10 cellular contexts compared by ENCODE assay signal in the genomic region with DNA sequence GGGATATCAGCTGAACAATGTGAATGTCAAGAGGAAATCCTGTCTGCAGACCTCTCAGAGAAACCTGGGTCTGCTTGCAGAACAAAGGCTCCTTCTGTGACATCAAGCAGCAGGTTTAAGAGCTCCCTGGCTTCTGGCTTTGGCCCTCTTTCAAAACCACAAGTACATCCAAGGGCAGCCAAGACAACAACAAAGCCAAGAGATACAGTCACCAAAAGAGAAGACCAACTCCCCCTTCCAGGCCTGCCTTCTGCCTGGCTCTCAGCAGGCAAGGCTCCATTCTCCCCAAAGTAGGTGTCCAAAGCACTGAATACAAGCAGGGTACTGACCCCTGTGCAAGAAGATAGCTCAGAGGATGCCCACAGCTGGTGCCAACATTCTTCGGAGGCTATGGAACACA. TPM values are rescaled to one million over a fixed set of nuclear protein-coding genes. Genes with fewer than 3 reads are reported as not detected.
DNase-seq lines count a peak whose midpoint lies in the region; TF ChIP-seq lines count a peak whose summit lies in the region.
"Had no signal": no experiment of that assay in that cellular context is flagged by ENCODE, and none has a peak within 500 bp of the region (broad histone marks: within the 10 kb centered on the region; RNA-seq: fewer than 3 reads in every experiment).

No MANE protein-coding gene starts in this region.

- H3K9me3 Mint-ChIP-seq in Calu3 (ENCODE audit: low read depth, unreplicated experiment) = no peaks in the 10 kb centered on the region
- H3K9me3 Mint-ChIP-seq: CD8-positive, alpha-beta memory T cell had no signal

- peak; percentile 57 for DNase-seq in Calu3
- DNase-seq in OCI-M1 (lab: John Stamatoyannopoulos, UW) = peak; percentile 31
- DNase-seq in epithelial cell of prostate (ENCODE audit: low read depth, low spot score) = no peak
- peak; percentile 96 for DNase-seq in myocyte (ENCODE audit: low read depth)
- DNase-seq in SKM-1 treated with dmso at 0.1 percent for 144 hours (lab: John Stamatoyannopoulos, UW; ENCODE audit: unreplicated experiment) = no peak
- no peak for DNase-seq in GM13976 (ENCODE audit: low spot score)
- DNase-seq in activated CD8-positive, alpha-beta memory T cell treated with anti-CD3 and anti-CD28 coated beads, Interleukin-2, amount 50 U/mL, for 48 hours = no peak
- no peak for DNase-seq in GM19238 (ENCODE audit: insufficient read length, low spot score)
- DNase-seq: activated naive CD4-positive, alpha-beta T cell; CD8-positive, alpha-beta memory T cell had no signal

- no TSS peak for BruUV-seq in Calu3 (replicated peaks; lab: Mats Ljungman, UMichigan)

- in situ Hi-C loops in GM13976 (cut with MboI; ENCODE audit: low sequenced_read_pairs, unreplicated experiment) = no loop called here

- TF ChIP-seq CTCF in Calu3 (IDR thresholded peaks at IDR 0.05; ENCODE audit: unreplicated experiment) (no peak), GM13976 (IDR thresholded peaks at IDR 0.05; ENCODE audit: borderline replicate concordance, control extremely low read depth, extremely low read depth, insufficient read depth, missing control alignments) (no peak)

- no peaks in the 10 kb centered on the region for H3K27me3 Mint-ChIP-seq in Calu3 (ENCODE audit: unreplicated experiment)

- H3K36me3 Mint-ChIP-seq in Calu3 (ENCODE audit: insufficient read depth, unreplicated experiment) = peaks cover 7% of the 10 kb centered on the region
- H3K36me3 Mint-ChIP-seq: CD8-positive, alpha-beta memory T cell had no signal

- CTCF ChIA-PET in Calu3 (lab: Charles Lee) = interaction anchor here (0.7 to 1.5 kb wide), 4 partner anchors 8 to 233 kb away, joined by 3 to 6 read pairs (median 3); a partner anchor contains a TSS

- H3K4me1 Mint-ChIP-seq in Calu3 (ENCODE audit: low read depth, unreplicated experiment) = peaks cover 55% of the 10 kb centered on the region
- H3K4me1 Mint-ChIP-seq: CD8-positive, alpha-beta memory T cell had no signal

- H3K4me3 Mint-ChIP-seq in Calu3 (ENCODE audit: low read depth, unreplicated experiment) = no peak overlapping the region
- H3K4me3 Mint-ChIP-seq: CD8-positive, alpha-beta memory T cell had no signal

- peak overlapping the region; percentile 10 for H3K27ac ChIP-seq in epithelial cell of prostate

- intact Hi-C loops in Calu3 (cut with micrococcal nuclease; ENCODE audit: unreplicated experiment) = loop anchor here (5.0 kb wide), 1 partner anchor 38 kb away; no protein-coding TSS in a partner anchor

- no peak overlapping the region for H3K27ac Mint-ChIP-seq in Calu3 (ENCODE audit: unreplicated experiment)
- H3K27ac Mint-ChIP-seq: CD8-positive, alpha-beta memory T cell had no signal

RNA-seq across cellular contexts. Expression of a gene that starts 11.5 kb away (rescaled TPM):
- 15.6 and 15.7 TPM in 2 replicates for total RNA-seq in Calu3 (2022)
- 46.6 and 59.6 TPM in 2 replicates for total RNA-seq in myocyte
- polyA plus RNA-seq in myocyte (2012) = 34.0 TPM

Comparison
In these comparisons a context has a peak if more than half of its experiments do, and no peak if none do; other contexts are left out.
1. DNase-seq: peak in Calu3 (single experiment), OCI-M1 (single experiment) and myocyte (single experiment); none in epithelial cell of prostate (single experiment), SKM-1 treated with dmso at 0.1 percent for 144 hours (single experiment), GM13976 (single experiment), activated CD8-positive, alpha-beta memory T cell treated with anti-CD3 and anti-CD28 coated beads, Interleukin-2, amount 50 U/mL, for 48 hours (single experiment) and GM19238 (single experiment).